ENCODE assay signal across 1 cellular context in genomic region chr1:201346337-201346939, GRCh38.
TF ChIP-seq lines count a peak whose summit lies in the region.

No MANE protein-coding gene starts in this region.

TF ChIP-seq in endothelial cell of umbilical vein, 7 proteins besides CTCF, POLR2A, EP300 and RAD21:
- TF ChIP-seq FOS (IDR thresholded peaks at IDR 0.05; ENCODE audit: borderline replicate concordance, insufficient read depth, low read length) (no peak), JUN (IDR thresholded peaks at IDR 0.05; ENCODE audit: borderline replicate concordance, insufficient read depth, insufficient read length, low read depth) (no peak), POLR2AphosphoS5 (IDR thresholded peaks at IDR 0.05; ENCODE audit: insufficient read depth, low read depth, low read length) (no peak), EZH2 (IDR thresholded peaks at IDR 0.05; ENCODE audit: borderline replicate concordance, low read depth, low read length, severe bottlenecking) (no peak), MYC (IDR thresholded peaks at IDR 0.05; ENCODE audit: low read depth, low read length) (no peak), GATA2 (IDR thresholded peaks at IDR 0.05; ENCODE audit: insufficient read depth, insufficient read length, low read depth, low read length) (no peak)
- TF ChIP-seq, protein P1, sequence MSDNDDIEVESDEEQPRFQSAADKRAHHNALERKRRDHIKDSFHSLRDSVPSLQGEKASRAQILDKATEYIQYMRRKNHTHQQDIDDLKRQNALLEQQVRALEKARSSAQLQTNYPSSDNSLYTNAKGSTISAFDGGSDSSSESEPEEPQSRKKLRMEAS (IDR thresholded peaks at IDR 0.05; ENCODE audit: insufficient read depth, insufficient read length) = no peak
